8 cellular contexts compared by ENCODE assay signal in the genomic region with DNA sequence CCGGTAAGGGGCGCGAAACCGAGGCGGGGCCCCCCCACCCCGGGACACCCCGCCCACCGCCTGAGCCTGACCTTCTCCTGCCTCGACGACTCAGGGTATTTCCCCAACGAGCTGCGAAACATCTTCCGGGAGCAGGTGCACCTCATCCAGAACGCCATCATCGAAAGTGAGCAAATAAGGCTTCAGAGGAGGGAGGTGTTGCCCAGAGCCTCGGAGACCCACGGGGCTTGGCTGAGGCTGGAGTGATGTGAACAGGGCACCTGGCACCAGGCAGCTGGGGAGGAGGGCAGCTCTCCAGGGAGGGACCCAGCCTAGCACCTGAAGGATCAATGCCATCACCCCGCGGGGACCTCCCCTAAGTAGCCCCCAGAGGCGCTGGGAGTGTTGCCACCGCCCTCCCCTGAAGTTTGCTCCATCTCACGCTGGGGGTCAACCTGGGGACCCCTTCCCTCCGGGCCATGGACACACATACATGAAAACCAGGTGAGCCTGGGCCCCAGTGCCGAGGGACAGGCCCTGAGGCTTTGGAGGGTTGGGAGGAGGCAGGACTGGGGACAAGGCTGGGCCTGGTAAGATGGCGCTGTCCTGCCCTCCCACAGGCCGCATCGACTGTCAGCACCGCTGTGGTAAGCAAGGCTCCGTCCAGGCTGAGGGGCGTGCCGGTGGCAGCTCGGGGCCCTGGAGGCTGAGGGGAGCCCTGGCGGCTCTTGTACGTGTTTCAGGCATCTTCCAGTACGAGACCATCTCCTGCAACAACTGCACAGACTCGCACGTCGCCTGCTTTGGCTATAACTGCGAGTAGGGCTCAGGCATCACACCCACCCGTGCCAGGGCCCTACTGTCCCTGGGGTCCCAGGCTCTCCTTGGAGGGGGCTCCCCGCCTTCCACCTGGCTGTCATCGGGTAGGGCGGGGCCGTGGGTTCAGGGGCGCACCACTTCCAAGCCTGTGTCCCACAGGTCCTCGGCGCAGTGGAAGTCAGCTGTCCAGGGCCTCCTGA. TPM values are rescaled to one million over a fixed set of nuclear protein-coding genes. Genes with fewer than 3 reads are reported as not detected.
A peak's percentile ranks its signal among the peaks of the same experiment; 100 is the strongest.
DNase-seq lines count a peak whose midpoint lies in the region; ATAC-seq, FAIRE-seq and TF ChIP-seq lines count a peak whose summit lies in the region.

No MANE protein-coding gene starts in this region.

- H3K27me3 ChIP-seq in Caco-2 (replicated peaks; ENCODE audit: control insufficient read depth, insufficient read depth, low read length) (no peaks in the 10 kb centered on the region), esophagus (ENCODE audit: control insufficient read depth in 1 of 2, insufficient read depth in 2 of 2, low read length in 2 of 2) (no peaks in the 10 kb centered on the region), sigmoid colon (no peaks in the 10 kb centered on the region)

- no peaks in the 10 kb centered on the region for H3K27me3 Mint-ChIP-seq in Caco-2 (ENCODE audit: insufficient read depth, unreplicated experiment)

- H3K4me3 Mint-ChIP-seq in Caco-2 (ENCODE audit: unreplicated experiment), result peak overlapping the region; percentile 82

- peaks cover 61% of the 10 kb centered on the region for H3K36me3 Mint-ChIP-seq in Caco-2 (ENCODE audit: insufficient read depth, unreplicated experiment)

- no peaks in the 10 kb centered on the region for H3K4me1 Mint-ChIP-seq in Caco-2 (ENCODE audit: low read depth, unreplicated experiment)

- intact Hi-C loops in Caco-2 (cut with micrococcal nuclease; ENCODE audit: unreplicated experiment), result loop anchor here (2.0 to 5.0 kb wide), 2 partner anchors 35 to 53 kb away; partner anchors contain the start of gene AP3D1
- intact Hi-C loops in sigmoid colon (cut with DNase I), result loop anchor here (5.0 kb wide), 2 partner anchors 55 to 235 kb away; partner anchors contain the start of genes AP3D1 and KLF16

- peak; percentile 0 for ATAC-seq in HG02571 (IDR thresholded peaks at IDR 0.05; ENCODE audit: unreplicated experiment)
- ATAC-seq in HG03469 (IDR thresholded peaks at IDR 0.05; ENCODE audit: unreplicated experiment), result no peak

- H3K4me3 ChIP-seq in Caco-2 (ENCODE audit: low read depth, low read length) (peak overlapping the region; percentile 47), esophagus (ENCODE audit: low read depth in 1 of 2, low read length in 2 of 2) (peak overlapping the region; percentile 22 to 44), sigmoid colon (peak overlapping the region; percentile 27 to 87 (median 47))

- H3K9me3 Mint-ChIP-seq in Caco-2 (ENCODE audit: unreplicated experiment), result no peaks in the 10 kb centered on the region

- BruUV-seq in Caco-2 (replicated peaks; lab: Mats Ljungman, UMichigan), result no TSS peak

- TF ChIP-seq CTCF in Caco-2 (IDR thresholded peaks at IDR 0.05; ENCODE audit: insufficient read depth in 1 of 2, low read depth in 1 of 2, low read length in 1 of 2, severe bottlenecking in 1 of 2, unreplicated experiment in 1 of 2) (no peak), sigmoid colon (IDR thresholded peaks at IDR 0.05) (no peak)

- peaks cover 8% of the 10 kb centered on the region for H3K4me1 ChIP-seq in Caco-2
- H3K4me1 ChIP-seq in esophagus (ENCODE audit: control insufficient read depth in 2 of 2, insufficient read depth in 2 of 2, low read length in 1 of 2), result peaks cover 4 to 14% of the 10 kb centered on the region in 2 donors
- H3K4me1 ChIP-seq in sigmoid colon, result peaks cover 0 to 43% (median 35%) of the 10 kb centered on the region in 4 donors

- peak overlapping the region; percentile 83 to 84 for H3K27ac ChIP-seq in esophagus (ENCODE audit: low read depth in 2 of 2, low read length in 1 of 2)
- peak overlapping the region; percentile 73 to 81 (median 76) for H3K27ac ChIP-seq in sigmoid colon

- TF ChIP-seq POLR2A in sigmoid colon (IDR thresholded peaks at IDR 0.05), result no peak

- CTCF ChIA-PET in Caco-2 (lab: Charles Lee), result no interaction called here

- POLR2A ChIA-PET in Caco-2 (lab: Charles Lee), result no interaction called here

- H3K27ac Mint-ChIP-seq in Caco-2 (ENCODE audit: unreplicated experiment), result peak overlapping the region; percentile 53

- H3K9me3 ChIP-seq in Caco-2 (no peaks in the 10 kb centered on the region), esophagus (ENCODE audit: control insufficient read depth in 2 of 2, insufficient read depth in 1 of 2, low read depth in 1 of 2, low read length in 1 of 2) (no peaks in the 10 kb centered on the region), sigmoid colon (no peaks in the 10 kb centered on the region)

- DNase-seq in Caco-2, result peak in 1 of 2 experiments; percentile 11
- peak; percentile 65 to 70 for DNase-seq in activated CD4-positive, alpha-beta T cell treated with anti-CD3 and anti-CD28 coated beads for 4 hours
- peak; percentile 80 for DNase-seq in sigmoid colon
- no peak for DNase-seq in RCC 7860 (ENCODE audit: low spot score)
- no peak for DNase-seq in HPDE6-E6E7 (ENCODE audit: extremely low spot score)

- no peak for FAIRE-seq in RCC 7860 (lab: Jason Lieb, UNC)

- H3K36me3 ChIP-seq in Caco-2 (ENCODE audit: control insufficient read depth, insufficient read depth, low read length) (no peaks in the 10 kb centered on the region), esophagus (ENCODE audit: control insufficient read depth in 2 of 2, insufficient read depth in 2 of 2, low read length in 1 of 2) (peaks cover 20 to 25% of the 10 kb centered on the region in 2 donors), sigmoid colon (peaks cover 16 to 34% (median 27%) of the 10 kb centered on the region in 4 donors)

- WGBS in esophagus, 2 donors, result 45 to 46% methylated on average over 45 to 47 of the region's 47 CpGs
- 44 to 56% methylated on average over 47 of the region's 47 CpGs for whole genome bisulfite sequencing in sigmoid colon, 2 donors

- no peak for TF ChIP-seq EP300 in sigmoid colon (IDR thresholded peaks at IDR 0.05)

RNA-seq across cellular contexts. Expression of gene IZUMO4, which starts 0.9 kb away (rescaled TPM):
- total RNA-seq in Caco-2 (2022) (1.1 and 1.6 TPM in 2 replicates), sigmoid colon (1 to 10 TPM; 2.3 to 6.0 (median 4.6) TPM)
- polyA plus RNA-seq in esophagus (10 to 100 TPM in 1 of 2 donors, 1 to 10 TPM in 1; 6.4 to 16.0 TPM), sigmoid colon (1 to 10 TPM; 2.4 to 8.5 (median 3.5) TPM)

RNA-seq across cellular contexts. Expression of gene MOB3A, which starts 1.5 kb away (rescaled TPM):
- total RNA-seq in Caco-2 (2022), result 10.8 and 11.7 TPM in 2 replicates
- polyA plus RNA-seq in esophagus, result 10 to 100 TPM; 11.0 to 12.4 TPM
- total RNA-seq in sigmoid colon, result 10 to 100 TPM; 25.7 to 65.4 (median 32.0) TPM
- polyA plus RNA-seq in sigmoid colon, result 10 to 100 TPM; 14.4 to 36.1 (median 14.6) TPM

RNA-seq across cellular contexts. Expression of gene MKNK2, which starts 46.6 kb away (rescaled TPM):
- total RNA-seq in Caco-2 (2022), result 136 and 162 TPM in 2 replicates
- polyA plus RNA-seq in esophagus, result 100 to 1,000 TPM; 167 to 244 TPM
- total RNA-seq in sigmoid colon, result 100 to 1,000 TPM in 3 of 4 donors, 10 to 100 TPM in 1; 83.1 to 124 (median 107) TPM
- polyA plus RNA-seq in sigmoid colon, result 100 to 1,000 TPM; 121 to 157 (median 129) TPM

RNA-seq across cellular contexts. Expression of gene AP3D1, which starts 53.7 kb away (rescaled TPM):
- total RNA-seq in Caco-2 (2022) (150 and 151 TPM in 2 replicates), sigmoid colon (10 to 100 TPM; 43.1 to 83.1 (median 51.2) TPM)
- polyA plus RNA-seq in esophagus (10 to 100 TPM; 50.8 to 64.5 TPM), sigmoid colon (100 to 1,000 TPM in 1 of 3 donors, 10 to 100 TPM in 2; 47.4 to 127 (median 72.6) TPM)

Comparison
In these comparisons a context has a peak if more than half of its experiments do, and no peak if none do; other contexts are left out.
1. DNase-seq: peak in activated CD4-positive, alpha-beta T cell treated with anti-CD3 and anti-CD28 coated beads for 4 hours (2 of 2) and sigmoid colon (single experiment); none in RCC 7860 (single experiment) and HPDE6-E6E7 (single experiment).
2. Peak in every context shown above with its lines, with median percentiles within 50 percentile points of each other: H3K4me3 ChIP-seq.